Comparison of ENCODE assay signal across 11 cellular contexts in genomic region chr4:138239496-138239895, GRCh38. TPM values are rescaled to one million over a fixed set of nuclear protein-coding genes. Genes with fewer than 3 reads are reported as not detected.
DNase-seq lines count a peak whose midpoint lies in the region; ATAC-seq and TF ChIP-seq lines count a peak whose summit lies in the region.
"Had no signal": no experiment of that assay in that cellular context is flagged by ENCODE, and none has a peak within 500 bp of the region (broad histone marks: within the 10 kb centered on the region; RNA-seq: fewer than 3 reads in every experiment).

No MANE protein-coding gene starts in this region.

- DNase-seq in AG04450 (ENCODE audit: low read depth, low spot score) (no peak), GM12865 (ENCODE audit: low read depth) (no peak), NCI-H1694 treated with DMSO at 0.1 percent for 48 hours (lab: John Stamatoyannopoulos, UW) (no peak)
- no peak for DNase-seq in stimulated activated CD4-positive, alpha-beta T cell treated with anti-CD3 and anti-CD28 coated beads, Interleukin-2, amount 100 ng/mL, for 24 hours
- DNase-seq: cerebellar nuclear complex, NCI-H1092 had no signal

- H3K27me3 ChIP-seq in AG04450 (ENCODE audit: control insufficient read depth, insufficient read depth, low read length) = no peaks in the 10 kb centered on the region
- H3K27me3 ChIP-seq in SU-DHL-6 (ENCODE audit: low read length) = no peaks in the 10 kb centered on the region
- H3K27me3 ChIP-seq in iPS-18a (ENCODE audit: control insufficient read depth, insufficient read depth, low read length) = no peaks in the 10 kb centered on the region

- peaks cover 7% of the 10 kb centered on the region for H3F3A ChIP-seq in SU-DHL-6 (ENCODE audit: insufficient read depth)

- no peaks in the 10 kb centered on the region for H3K9me3 ChIP-seq in AG04450 (ENCODE audit: control insufficient read depth, insufficient read depth, low read length)
- H3K9me3 ChIP-seq in SU-DHL-6 (ENCODE audit: insufficient read depth, low read length) = no peaks in the 10 kb centered on the region
- no peaks in the 10 kb centered on the region for H3K9me3 ChIP-seq in iPS-18a (ENCODE audit: control insufficient read depth, low read depth, low read length)

- H2AFZ ChIP-seq in SU-DHL-6 (ENCODE audit: low read depth, low read length, severe bottlenecking) = no peak overlapping the region

- H3K4me3 ChIP-seq in AG04450 (ENCODE audit: low read depth, low read length) (peak overlapping the region; percentile 72), GM12865 (ENCODE audit: low read depth, low read length) (peak overlapping the region; percentile 27; the same call in 1 of the 2 replicates), SU-DHL-6 (ENCODE audit: insufficient read depth, low read length, poor library complexity, severe bottlenecking) (no peak overlapping the region), iPS-18a (ENCODE audit: low read length) (peak overlapping the region; percentile 90)
- H3K4me3 ChIP-seq: skin epidermis had no signal

- no peaks in the 10 kb centered on the region for H3K9me2 ChIP-seq in SU-DHL-6 (replicated peaks; ENCODE audit: insufficient read depth, low read length)

- H3K27ac ChIP-seq in AG04450 (ENCODE audit: low read depth, low read length) (no peak overlapping the region), SU-DHL-6 (ENCODE audit: low read depth, low read length) (no peak overlapping the region), iPS-18a (ENCODE audit: low read length) (no peak overlapping the region)
- H3K27ac ChIP-seq: skin epidermis had no signal

- peaks cover 30% of the 10 kb centered on the region for H3K79me2 ChIP-seq in SU-DHL-6 (ENCODE audit: insufficient read depth, low read length)

- H3K4me2 ChIP-seq in SU-DHL-6 (ENCODE audit: low read depth, low read length, poor library complexity, severe bottlenecking) = peak overlapping the region; percentile 94

- POLR2A ChIA-PET in AG04450 (lab: Yijun Ruan, JAX) = no interaction called here

- H3K9ac ChIP-seq in SU-DHL-6 (ENCODE audit: low read length) = no peak overlapping the region
- H3K9ac ChIP-seq in iPS-18a (ENCODE audit: low read length) = peak overlapping the region; percentile 36

- H3K36me3 ChIP-seq in SU-DHL-6 (ENCODE audit: low read length) (no peaks in the 10 kb centered on the region), iPS-18a (ENCODE audit: control insufficient read depth, low read depth, low read length) (peaks cover 10% of the 10 kb centered on the region)

- CTCF ChIA-PET in AG04450 (lab: Charles Lee) = interaction anchor here (1.1 kb wide), 1 partner anchor 11 kb away, joined by 10 read pairs; no protein-coding TSS in a partner anchor

- TF ChIP-seq CTCF in AG04450 (IDR thresholded peaks at IDR 0.05; ENCODE audit: low read depth, low read length) (no peak), GM12865 (IDR thresholded peaks at IDR 0.05; ENCODE audit: insufficient read depth, low read depth, low read length, missing control alignments) (no peak), SU-DHL-6 (IDR thresholded peaks at IDR 0.05; ENCODE audit: insufficient read depth, low read length, poor library complexity, severe bottlenecking) (no peak)

- H4K20me1 ChIP-seq in SU-DHL-6 (ENCODE audit: low read depth, low read length) = no peaks in the 10 kb centered on the region

- ATAC-seq in GM18502 (IDR thresholded peaks at IDR 0.05; ENCODE audit: poor library complexity, unreplicated experiment) (no peak), HG02973 (IDR thresholded peaks at IDR 0.05; ENCODE audit: unreplicated experiment) (no peak)

- peaks cover 14% of the 10 kb centered on the region for H3K4me1 ChIP-seq in iPS-18a (ENCODE audit: control insufficient read depth, low read depth, low read length)

RNA-seq across cellular contexts. Expression of gene SLC7A11, which starts 2.7 kb away (rescaled TPM):
- 59.2 and 80.5 TPM in 2 replicates for polyA plus RNA-seq in AG04450 (2011; rRNA removed)
- 92.4 and 140 TPM in 2 replicates for polyA minus RNA-seq in AG04450 (2011; rRNA and poly(A)+ RNA removed)
